11 cellular contexts compared by ENCODE assay signal in the genomic region with DNA sequence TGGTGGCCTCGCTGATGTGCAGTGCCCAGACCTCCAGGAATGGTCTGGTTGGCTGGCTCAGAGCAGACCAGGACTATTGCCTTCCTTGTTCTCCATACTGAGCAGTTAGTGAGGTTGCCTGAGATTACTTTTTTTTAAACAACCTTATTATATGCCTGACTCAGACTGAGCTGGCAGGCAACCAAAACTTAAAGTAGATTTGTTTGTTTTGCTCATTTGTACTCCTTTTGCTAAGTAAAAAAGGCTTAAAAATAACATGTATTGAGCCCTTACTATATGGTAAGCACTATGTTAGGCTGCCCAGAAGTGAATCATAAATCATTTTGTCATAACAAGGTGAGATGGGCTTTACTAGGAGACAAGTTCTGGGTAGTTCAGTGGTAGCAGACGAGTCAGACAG.
DNase-seq lines count a peak whose midpoint lies in the region; ATAC-seq, FAIRE-seq and TF ChIP-seq lines count a peak whose summit lies in the region.
"Had no signal": no experiment of that assay in that cellular context is flagged by ENCODE, and none has a peak within 500 bp of the region (broad histone marks: within the 10 kb centered on the region; RNA-seq: fewer than 3 reads in every experiment).

No MANE protein-coding gene starts in this region.

- no peaks in the 10 kb centered on the region for H3K27me3 ChIP-seq in endothelial cell of umbilical vein (ENCODE audit: control insufficient read depth in 2 of 2, insufficient read depth in 2 of 2, low read length in 2 of 2)
- H3K27me3 ChIP-seq in osteoblast (ENCODE audit: insufficient read depth, low read length) = no peaks in the 10 kb centered on the region

- H3K4me1 ChIP-seq in endothelial cell of umbilical vein (ENCODE audit: control insufficient read depth, extremely low read depth, insufficient read depth, low read length) (peaks cover 16% of the 10 kb centered on the region), osteoblast (ENCODE audit: insufficient read depth, low read length) (peaks cover 29% of the 10 kb centered on the region)

- TF ChIP-seq CTCF in endothelial cell of umbilical vein (IDR thresholded peaks at IDR 0.05; ENCODE audit: extremely low read depth in 1 of 2, insufficient read depth in 1 of 2, low read depth in 1 of 2, low read length in 2 of 2) (no peak), osteoblast (IDR thresholded peaks at IDR 0.05; ENCODE audit: extremely low read depth, low read depth, low read length) (no peak)

- POLR2A ChIA-PET in endothelial cell of umbilical vein (lab: Charles Lee) = interaction anchor here (0.6 kb wide), 1 partner anchor 282 kb away, joined by 3 read pairs; no protein-coding TSS in a partner anchor

- H4K20me1 ChIP-seq in endothelial cell of umbilical vein (replicated peaks; ENCODE audit: control insufficient read depth, extremely low read depth, insufficient read depth, low read length) (no peaks in the 10 kb centered on the region), osteoblast (ENCODE audit: insufficient read depth, low read length) (peaks cover 51% of the 10 kb centered on the region)

- BruUV-seq in endothelial cell of umbilical vein (replicated peaks; lab: Mats Ljungman, UMichigan) = no TSS peak

- H3K9ac ChIP-seq in endothelial cell of umbilical vein (replicated peaks; ENCODE audit: extremely low read depth, insufficient read depth, low read length) = no peak overlapping the region

- H3K9me1 ChIP-seq in endothelial cell of umbilical vein (replicated peaks; ENCODE audit: control insufficient read depth, extremely low read depth, insufficient read depth, low read length) = no peaks in the 10 kb centered on the region

- CTCF ChIA-PET in endothelial cell of umbilical vein (lab: Charles Lee) = interaction anchor here (0.7 to 5.0 kb wide), 7 partner anchors 15 to 317 kb away, joined by 3 to 43 read pairs (median 4); no protein-coding TSS in a partner anchor

- peak; percentile 46 for DNase-seq in GM03348 (ENCODE audit: low spot score)
- DNase-seq in NCI-H2227 treated with DMSO at 0.1 percent for 48 hours (lab: John Stamatoyannopoulos, UW) = peak; percentile 30
- peak; percentile 93 for DNase-seq in endothelial cell of umbilical vein (ENCODE audit: low read depth, low spot score)
- peak; percentile 81 for DNase-seq in osteoblast (ENCODE audit: insufficient read length, low spot score, missing footprints)
- no peak for DNase-seq in DMS79 treated with DMSO at 0.1 percent for 48 hours (lab: John Stamatoyannopoulos, UW)
- DNase-seq in HuH-7 (ENCODE audit: low spot score) = no peak

- H3K79me2 ChIP-seq in endothelial cell of umbilical vein (ENCODE audit: control insufficient read depth, insufficient read depth, low read length) = peaks cover 11% of the 10 kb centered on the region
- peaks cover 29% of the 10 kb centered on the region for H3K79me2 ChIP-seq in osteoblast (ENCODE audit: insufficient read depth, low read length)

- H3K4me3 ChIP-seq in endothelial cell of umbilical vein (replicated peaks in 1 of 3; ENCODE audit: insufficient read depth in 1 of 3, low read depth in 1 of 3, low read length in 3 of 3) = no peak overlapping the region
- H3K4me3 ChIP-seq in osteoblast (ENCODE audit: insufficient read depth, low read length) = no peak overlapping the region
- H3K4me3 ChIP-seq: lung had no signal

- H3K27ac ChIP-seq in endothelial cell of umbilical vein (ENCODE audit: insufficient read depth, low read depth, low read length) (no peak overlapping the region), osteoblast (ENCODE audit: low read depth, low read length) (peak overlapping the region; percentile 13)
- H3K27ac ChIP-seq: VCaP had no signal

- peak; percentile 85 for FAIRE-seq in endothelial cell of umbilical vein (lab: Jason Lieb, UNC)
- FAIRE-seq: GM12891 had no signal

- intact Hi-C loops in endothelial cell of umbilical vein (cut with micrococcal nuclease) = loop anchor here (5.0 kb wide), 1 partner anchor 311 kb away; no protein-coding TSS in a partner anchor

- TF ChIP-seq POLR2A in endothelial cell of umbilical vein (IDR thresholded peaks at IDR 0.05; ENCODE audit: low read depth, low read length) = no peak

- ATAC-seq in GM19467 (IDR thresholded peaks at IDR 0.05; ENCODE audit: unreplicated experiment) (no peak), HG02623 (IDR thresholded peaks at IDR 0.05; ENCODE audit: unreplicated experiment) (no peak)

- H3K9me3 ChIP-seq in endothelial cell of umbilical vein (replicated peaks; ENCODE audit: control insufficient read depth, insufficient read depth, low read length) = no peaks in the 10 kb centered on the region
- no peaks in the 10 kb centered on the region for H3K9me3 ChIP-seq in osteoblast (ENCODE audit: low read depth, low read length)

- dilution Hi-C loops in endothelial cell of umbilical vein (cut with MboI; ENCODE audit: extremely low pct_ligation_motif_present, low sequenced_read_pairs) = no loop called here

- H3K36me3 ChIP-seq in endothelial cell of umbilical vein (ENCODE audit: control insufficient read depth in 2 of 2, extremely low read depth in 1 of 2, insufficient read depth in 2 of 2, low read length in 2 of 2) = peaks cover 24 to 28% of the 10 kb centered on the region in 2 experiments
- H3K36me3 ChIP-seq in osteoblast (ENCODE audit: insufficient read depth, low read length) = peaks cover 41% of the 10 kb centered on the region

- H3K4me2 ChIP-seq in endothelial cell of umbilical vein (ENCODE audit: insufficient read depth, low read length) (no peak overlapping the region), osteoblast (ENCODE audit: insufficient read depth, low read length) (no peak overlapping the region)

- H2AFZ ChIP-seq in endothelial cell of umbilical vein (ENCODE audit: low read depth, low read length) = no peak overlapping the region
- H2AFZ ChIP-seq in osteoblast (ENCODE audit: low read length) = no peak overlapping the region

TF ChIP-seq in endothelial cell of umbilical vein, 7 proteins besides CTCF, POLR2A, EP300 and RAD21:
- TF ChIP-seq EZH2 (IDR thresholded peaks at IDR 0.05; ENCODE audit: borderline replicate concordance, low read depth, low read length, severe bottlenecking) (no peak), GATA2 (IDR thresholded peaks at IDR 0.05; ENCODE audit: insufficient read depth, insufficient read length, low read depth, low read length) (no peak), MYC (IDR thresholded peaks at IDR 0.05; ENCODE audit: low read depth, low read length) (no peak), POLR2AphosphoS5 (IDR thresholded peaks at IDR 0.05; ENCODE audit: insufficient read depth, low read depth, low read length) (no peak), FOS (IDR thresholded peaks at IDR 0.05; ENCODE audit: borderline replicate concordance, insufficient read depth, low read length) (peak; percentile 59)

Comparison
In these comparisons a context has a peak if more than half of its experiments do, and no peak if none do; other contexts are left out.
1. DNase-seq: peak in GM03348 (single experiment), NCI-H2227 treated with DMSO at 0.1 percent for 48 hours (single experiment), endothelial cell of umbilical vein (single experiment) and osteoblast (single experiment); none in DMS79 treated with DMSO at 0.1 percent for 48 hours (single experiment) and HuH-7 (single experiment).